In genomic region chr12:104286538-104287482, GRCh38 we compare ENCODE assay signal across 8 cellular contexts. TPM values are rescaled to one million over a fixed set of nuclear protein-coding genes. Genes with fewer than 3 reads are reported as not detected.
DNase-seq lines count a peak whose midpoint lies in the region; ATAC-seq and TF ChIP-seq lines count a peak whose summit lies in the region.

No MANE protein-coding gene starts in this region.

- 0 out of 2 replicates have a peak, but pooled peaks have one; percentile 18 for TF ChIP-seq CTCF in OCI-LY7 (conservative IDR thresholded peaks at IDR 0.05; ENCODE audit: low read length)

- H3K4me1 ChIP-seq in OCI-LY7 (ENCODE audit: insufficient read depth, low read length, poor library complexity, severe bottlenecking) (peaks cover 27% of the 10 kb centered on the region), mononuclear cell (ENCODE audit: insufficient read depth, low read length) (peaks cover 34% of the 10 kb centered on the region)

- H3K9me3 ChIP-seq in OCI-LY7 (ENCODE audit: low read length) (no peaks in the 10 kb centered on the region), mononuclear cell (ENCODE audit: low read depth, low read length) (no peaks in the 10 kb centered on the region)

- peak overlapping the region; percentile 99 for H3K4me3 ChIP-seq in OCI-LY7 (ENCODE audit: low read depth, low read length, poor library complexity, severe bottlenecking)
- H3K4me3 ChIP-seq in mononuclear cell (ENCODE audit: low read length), result peak overlapping the region; percentile 49

- CTCF ChIA-PET in OCI-LY7 (lab: Charles Lee; ENCODE audit: unreplicated experiment), result interaction anchor here (0.6 to 1.9 kb wide), 4 partner anchors 10 to 205 kb away, joined by 3 to 7 read pairs (median 5); partner anchors contain the start of gene EID3

- BruUV-seq in OCI-LY7 (replicated peaks; lab: Mats Ljungman, UMichigan), result TSS peak; percentile 73

- H3K36me3 ChIP-seq in OCI-LY7 (ENCODE audit: insufficient read depth, low read length), result peaks cover 31% of the 10 kb centered on the region

- peaks cover 19% of the 10 kb centered on the region for H4K20me1 ChIP-seq in OCI-LY7 (ENCODE audit: insufficient read depth, low read length)

- ATAC-seq in GM21526 (IDR thresholded peaks at IDR 0.05; ENCODE audit: low FRiP score, unreplicated experiment), result peak; percentile 81

- POLR2A ChIA-PET in OCI-LY7 (lab: Charles Lee), result interaction anchor here (0.6 to 5.8 kb wide), 15 partner anchors 9 to 823 kb away, joined by 3 to 72 read pairs (median 4); partner anchors contain the start of genes EID3 and TDG

- H3K9me2 ChIP-seq in OCI-LY7 (ENCODE audit: insufficient read depth, low read length), result no peaks in the 10 kb centered on the region

- peak overlapping the region; percentile 78 for H2AFZ ChIP-seq in OCI-LY7 (ENCODE audit: low read length)

- DNase-seq in DMS 273 treated with DMSO at 0.1 percent for 48 hours (lab: John Stamatoyannopoulos, UW) (peak; percentile 90), HuH-7 (ENCODE audit: low spot score) (peak; percentile 82), OCI-LY7 (ENCODE audit: low spot score) (peak; percentile 98), activated T-cell treated with anti-CD3 and anti-CD28 coated beads for 4 hours (peak; percentile 81), epithelial cell of prostate (ENCODE audit: low read depth, low spot score) (peak; percentile 87)
- DNase-seq in stimulated activated CD8-positive, alpha-beta memory T cell treated with anti-CD3 and anti-CD28 coated beads, Interleukin-4, amount 100 ng/mL, for 1 hour (ENCODE audit: low read depth in 2 of 2, low spot score in 1 of 2), result peak; percentile 63 to 74

- H3K79me2 ChIP-seq in OCI-LY7 (ENCODE audit: insufficient read depth, low read depth, low read length), result peaks cover 49% of the 10 kb centered on the region

- no peaks in the 10 kb centered on the region for H3K27me3 ChIP-seq in mononuclear cell (ENCODE audit: insufficient read depth, low read length)

- peak overlapping the region; percentile 95 for H3K27ac ChIP-seq in OCI-LY7 (ENCODE audit: low read depth, low read length, poor library complexity, severe bottlenecking)
- peak overlapping the region; percentile 98 for H3K27ac ChIP-seq in epithelial cell of prostate

- intact Hi-C loops in OCI-LY7 (cut with micrococcal nuclease; ENCODE audit: unreplicated experiment), result loop anchor here (2.0 to 5.0 kb wide), 5 partner anchors 170 to 820 kb away; partner anchors contain the start of genes CHST11, SLC41A2 and WASHC4

- H3K4me2 ChIP-seq in OCI-LY7 (ENCODE audit: low read length), result peak overlapping the region; percentile 100

RNA-seq across cellular contexts. Expression of gene EID3, which starts 16.7 kb away (rescaled TPM):
- total RNA-seq in OCI-LY7 (2014; rRNA removed; shearing (Covaris generic)), result 7.2 and 8.2 TPM in 2 replicates
- 5.1 and 5.5 TPM in 2 replicates for total RNA-seq in OCI-LY7 (2022)
- 19.9 TPM for total RNA-seq in mononuclear cell

Comparison
In these comparisons a context has a peak if more than half of its experiments do, and no peak if none do; other contexts are left out.
1. Peak in every context shown above with its lines: DNase-seq, ATAC-seq, H3K4me3 ChIP-seq and H3K27ac ChIP-seq.